In genomic region chr4:74627516-74627915, GRCh38 we compare ENCODE assay signal across 2 cellular contexts.
TF ChIP-seq lines count a peak whose summit lies in the region.

No MANE protein-coding gene starts in this region.

TF ChIP-seq in HCT116, 20 proteins besides CTCF, POLR2A, EP300 and RAD21:
- TF ChIP-seq POLR2AphosphoS5 (IDR thresholded peaks at IDR 0.05; ENCODE audit: low read depth, low read length) (peak; percentile 10; the same call in 1 of the 2 replicates), FOSL1 (IDR thresholded peaks at IDR 0.05; ENCODE audit: low read depth) (no peak)
- TF ChIP-seq, protein P1, sequence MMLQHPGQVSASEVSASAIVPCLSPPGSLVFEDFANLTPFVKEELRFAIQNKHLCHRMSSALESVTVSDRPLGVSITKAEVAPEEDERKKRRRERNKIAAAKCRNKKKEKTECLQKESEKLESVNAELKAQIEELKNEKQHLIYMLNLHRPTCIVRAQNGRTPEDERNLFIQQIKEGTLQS (IDR thresholded peaks at IDR 0.05) = no peak

TF ChIP-seq in K562, 482 proteins besides CTCF, POLR2A, EP300 and RAD21 (continues in another document):
- TF ChIP-seq, protein P1 (IDR thresholded peaks at IDR 0.05) = peak; percentile 81
- TF ChIP-seq, protein P1 (CRISPR knock-in tag; conservative IDR thresholded peaks at IDR 0.05) = no peak
- TF ChIP-seq, protein P2, sequence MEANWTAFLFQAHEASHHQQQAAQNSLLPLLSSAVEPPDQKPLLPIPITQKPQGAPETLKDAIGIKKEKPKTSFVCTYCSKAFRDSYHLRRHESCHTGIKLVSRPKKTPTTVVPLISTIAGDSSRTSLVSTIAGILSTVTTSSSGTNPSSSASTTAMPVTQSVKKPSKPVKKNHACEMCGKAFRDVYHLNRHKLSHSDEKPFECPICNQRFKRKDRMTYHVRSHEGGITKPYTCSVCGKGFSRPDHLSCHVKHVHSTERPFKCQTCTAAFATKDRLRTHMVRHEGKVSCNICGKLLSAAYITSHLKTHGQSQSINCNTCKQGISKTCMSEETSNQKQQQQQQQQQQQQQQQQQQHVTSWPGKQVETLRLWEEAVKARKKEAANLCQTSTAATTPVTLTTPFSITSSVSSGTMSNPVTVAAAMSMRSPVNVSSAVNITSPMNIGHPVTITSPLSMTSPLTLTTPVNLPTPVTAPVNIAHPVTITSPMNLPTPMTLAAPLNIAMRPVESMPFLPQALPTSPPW (CRISPR knock-in tag; IDR thresholded peaks at IDR 0.05) = no peak
- TF ChIP-seq ZNF408 (CRISPR knock-in tag; IDR thresholded peaks at IDR 0.05; ENCODE audit: low read depth) (no peak), GATA2 (CRISPR knock-in tag; IDR thresholded peaks at IDR 0.05) (no peak), IRF9 (tag; IDR thresholded peaks at IDR 0.05) (peak; percentile 61; the same call in 1 of the 2 replicates), STAT5B (CRISPR knock-in tag; IDR thresholded peaks at IDR 0.05) (no peak), ZC3H8 (IDR thresholded peaks at IDR 0.05) (no peak), NELFE (IDR thresholded peaks at IDR 0.05; ENCODE audit: insufficient read depth, insufficient read length) (no peak), CEBPB (tag; IDR thresholded peaks at IDR 0.05) (peak; percentile 88), FOXA1 (IDR thresholded peaks at IDR 0.05; ENCODE audit: borderline replicate concordance) (no peak), ZNF347 (CRISPR knock-in tag; IDR thresholded peaks at IDR 0.05; ENCODE audit: low read depth) (no peak), SIX5 (IDR thresholded peaks at IDR 0.05; ENCODE audit: borderline replicate concordance in 1 of 2, insufficient read depth in 1 of 2, low read depth in 1 of 2, low read length in 2 of 2) (no peak), ZNF507 (tag; conservative IDR thresholded peaks at IDR 0.05) (no peak), ETV5 (CRISPR knock-in tag; IDR thresholded peaks at IDR 0.05; ENCODE audit: low read depth) (no peak), POLR2H (tag; IDR thresholded peaks at IDR 0.05; ENCODE audit: low read depth) (no peak), ZEB2 (IDR thresholded peaks at IDR 0.05) (0 out of 2 replicates have a peak, but pooled peaks have one; percentile 26), ZNF764 (CRISPR knock-in tag; IDR thresholded peaks at IDR 0.05; ENCODE audit: low read depth) (no peak), PHF21A (IDR thresholded peaks at IDR 0.05; ENCODE audit: borderline replicate concordance, low read depth) (no peak), CEBPG (CRISPR knock-in tag; IDR thresholded peaks at IDR 0.05) (peak; percentile 68), CEBPG (tag; conservative IDR thresholded peaks at IDR 0.05 in 1 of 2, IDR thresholded peaks at IDR 0.05 in 1 of 2) (peak; percentile 87 to 91)
- TF ChIP-seq, protein P3, sequence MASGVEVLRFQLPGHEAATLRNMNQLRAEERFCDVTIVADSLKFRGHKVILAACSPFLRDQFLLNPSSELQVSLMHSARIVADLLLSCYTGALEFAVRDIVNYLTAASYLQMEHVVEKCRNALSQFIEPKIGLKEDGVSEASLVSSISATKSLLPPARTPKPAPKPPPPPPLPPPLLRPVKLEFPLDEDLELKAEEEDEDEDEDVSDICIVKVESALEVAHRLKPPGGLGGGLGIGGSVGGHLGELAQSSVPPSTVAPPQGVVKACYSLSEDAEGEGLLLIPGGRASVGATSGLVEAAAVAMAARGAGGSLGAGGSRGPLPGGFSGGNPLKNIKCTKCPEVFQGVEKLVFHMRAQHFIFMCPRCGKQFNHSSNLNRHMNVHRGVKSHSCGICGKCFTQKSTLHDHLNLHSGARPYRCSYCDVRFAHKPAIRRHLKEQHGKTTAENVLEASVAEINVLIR (CRISPR knock-in tag; IDR thresholded peaks at IDR 0.05) = no peak
- TF ChIP-seq, protein P4, sequence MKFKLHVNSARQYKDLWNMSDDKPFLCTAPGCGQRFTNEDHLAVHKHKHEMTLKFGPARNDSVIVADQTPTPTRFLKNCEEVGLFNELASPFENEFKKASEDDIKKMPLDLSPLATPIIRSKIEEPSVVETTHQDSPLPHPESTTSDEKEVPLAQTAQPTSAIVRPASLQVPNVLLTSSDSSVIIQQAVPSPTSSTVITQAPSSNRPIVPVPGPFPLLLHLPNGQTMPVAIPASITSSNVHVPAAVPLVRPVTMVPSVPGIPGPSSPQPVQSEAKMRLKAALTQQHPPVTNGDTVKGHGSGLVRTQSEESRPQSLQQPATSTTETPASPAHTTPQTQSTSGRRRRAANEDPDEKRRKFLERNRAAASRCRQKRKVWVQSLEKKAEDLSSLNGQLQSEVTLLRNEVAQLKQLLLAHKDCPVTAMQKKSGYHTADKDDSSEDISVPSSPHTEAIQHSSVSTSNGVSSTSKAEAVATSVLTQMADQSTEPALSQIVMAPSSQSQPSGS (CRISPR knock-in tag; IDR thresholded peaks at IDR 0.05) = no peak
- TF ChIP-seq, protein P5, sequence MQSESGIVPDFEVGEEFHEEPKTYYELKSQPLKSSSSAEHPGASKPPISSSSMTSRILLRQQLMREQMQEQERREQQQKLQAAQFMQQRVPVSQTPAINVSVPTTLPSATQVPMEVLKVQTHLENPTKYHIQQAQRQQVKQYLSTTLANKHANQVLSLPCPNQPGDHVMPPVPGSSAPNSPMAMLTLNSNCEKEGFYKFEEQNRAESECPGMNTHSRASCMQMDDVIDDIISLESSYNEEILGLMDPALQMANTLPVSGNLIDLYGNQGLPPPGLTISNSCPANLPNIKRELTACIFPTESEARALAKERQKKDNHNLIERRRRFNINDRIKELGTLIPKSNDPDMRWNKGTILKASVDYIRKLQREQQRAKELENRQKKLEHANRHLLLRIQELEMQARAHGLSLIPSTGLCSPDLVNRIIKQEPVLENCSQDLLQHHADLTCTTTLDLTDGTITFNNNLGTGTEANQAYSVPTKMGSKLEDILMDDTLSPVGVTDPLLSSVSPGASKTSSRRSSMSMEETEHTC (IDR thresholded peaks at IDR 0.05) = no peak
- TF ChIP-seq, protein P6, sequence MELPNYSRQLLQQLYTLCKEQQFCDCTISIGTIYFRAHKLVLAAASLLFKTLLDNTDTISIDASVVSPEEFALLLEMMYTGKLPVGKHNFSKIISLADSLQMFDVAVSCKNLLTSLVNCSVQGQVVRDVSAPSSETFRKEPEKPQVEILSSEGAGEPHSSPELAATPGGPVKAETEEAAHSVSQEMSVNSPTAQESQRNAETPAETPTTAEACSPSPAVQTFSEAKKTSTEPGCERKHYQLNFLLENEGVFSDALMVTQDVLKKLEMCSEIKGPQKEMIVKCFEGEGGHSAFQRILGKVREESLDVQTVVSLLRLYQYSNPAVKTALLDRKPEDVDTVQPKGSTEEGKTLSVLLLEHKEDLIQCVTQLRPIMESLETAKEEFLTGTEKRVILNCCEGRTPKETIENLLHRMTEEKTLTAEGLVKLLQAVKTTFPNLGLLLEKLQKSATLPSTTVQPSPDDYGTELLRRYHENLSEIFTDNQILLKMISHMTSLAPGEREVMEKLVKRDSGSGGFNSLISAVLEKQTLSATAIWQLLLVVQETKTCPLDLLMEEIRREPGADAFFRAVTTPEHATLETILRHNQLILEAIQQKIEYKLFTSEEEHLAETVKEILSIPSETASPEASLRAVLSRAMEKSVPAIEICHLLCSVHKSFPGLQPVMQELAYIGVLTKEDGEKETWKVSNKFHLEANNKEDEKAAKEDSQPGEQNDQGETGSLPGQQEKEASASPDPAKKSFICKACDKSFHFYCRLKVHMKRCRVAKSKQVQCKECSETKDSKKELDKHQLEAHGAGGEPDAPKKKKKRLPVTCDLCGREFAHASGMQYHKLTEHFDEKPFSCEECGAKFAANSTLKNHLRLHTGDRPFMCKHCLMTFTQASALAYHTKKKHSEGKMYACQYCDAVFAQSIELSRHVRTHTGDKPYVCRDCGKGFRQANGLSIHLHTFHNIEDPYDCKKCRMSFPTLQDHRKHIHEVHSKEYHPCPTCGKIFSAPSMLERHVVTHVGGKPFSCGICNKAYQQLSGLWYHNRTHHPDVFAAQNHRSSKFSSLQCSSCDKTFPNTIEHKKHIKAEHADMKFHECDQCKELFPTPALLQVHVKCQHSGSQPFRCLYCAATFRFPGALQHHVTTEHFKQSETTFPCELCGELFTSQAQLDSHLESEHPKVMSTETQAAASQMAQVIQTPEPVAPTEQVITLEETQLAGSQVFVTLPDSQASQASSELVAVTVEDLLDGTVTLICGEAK (IDR thresholded peaks at IDR 0.05) = no peak
- TF ChIP-seq, protein P6 (CRISPR knock-in tag; IDR thresholded peaks at IDR 0.05) = no peak
- TF ChIP-seq, protein P7, sequence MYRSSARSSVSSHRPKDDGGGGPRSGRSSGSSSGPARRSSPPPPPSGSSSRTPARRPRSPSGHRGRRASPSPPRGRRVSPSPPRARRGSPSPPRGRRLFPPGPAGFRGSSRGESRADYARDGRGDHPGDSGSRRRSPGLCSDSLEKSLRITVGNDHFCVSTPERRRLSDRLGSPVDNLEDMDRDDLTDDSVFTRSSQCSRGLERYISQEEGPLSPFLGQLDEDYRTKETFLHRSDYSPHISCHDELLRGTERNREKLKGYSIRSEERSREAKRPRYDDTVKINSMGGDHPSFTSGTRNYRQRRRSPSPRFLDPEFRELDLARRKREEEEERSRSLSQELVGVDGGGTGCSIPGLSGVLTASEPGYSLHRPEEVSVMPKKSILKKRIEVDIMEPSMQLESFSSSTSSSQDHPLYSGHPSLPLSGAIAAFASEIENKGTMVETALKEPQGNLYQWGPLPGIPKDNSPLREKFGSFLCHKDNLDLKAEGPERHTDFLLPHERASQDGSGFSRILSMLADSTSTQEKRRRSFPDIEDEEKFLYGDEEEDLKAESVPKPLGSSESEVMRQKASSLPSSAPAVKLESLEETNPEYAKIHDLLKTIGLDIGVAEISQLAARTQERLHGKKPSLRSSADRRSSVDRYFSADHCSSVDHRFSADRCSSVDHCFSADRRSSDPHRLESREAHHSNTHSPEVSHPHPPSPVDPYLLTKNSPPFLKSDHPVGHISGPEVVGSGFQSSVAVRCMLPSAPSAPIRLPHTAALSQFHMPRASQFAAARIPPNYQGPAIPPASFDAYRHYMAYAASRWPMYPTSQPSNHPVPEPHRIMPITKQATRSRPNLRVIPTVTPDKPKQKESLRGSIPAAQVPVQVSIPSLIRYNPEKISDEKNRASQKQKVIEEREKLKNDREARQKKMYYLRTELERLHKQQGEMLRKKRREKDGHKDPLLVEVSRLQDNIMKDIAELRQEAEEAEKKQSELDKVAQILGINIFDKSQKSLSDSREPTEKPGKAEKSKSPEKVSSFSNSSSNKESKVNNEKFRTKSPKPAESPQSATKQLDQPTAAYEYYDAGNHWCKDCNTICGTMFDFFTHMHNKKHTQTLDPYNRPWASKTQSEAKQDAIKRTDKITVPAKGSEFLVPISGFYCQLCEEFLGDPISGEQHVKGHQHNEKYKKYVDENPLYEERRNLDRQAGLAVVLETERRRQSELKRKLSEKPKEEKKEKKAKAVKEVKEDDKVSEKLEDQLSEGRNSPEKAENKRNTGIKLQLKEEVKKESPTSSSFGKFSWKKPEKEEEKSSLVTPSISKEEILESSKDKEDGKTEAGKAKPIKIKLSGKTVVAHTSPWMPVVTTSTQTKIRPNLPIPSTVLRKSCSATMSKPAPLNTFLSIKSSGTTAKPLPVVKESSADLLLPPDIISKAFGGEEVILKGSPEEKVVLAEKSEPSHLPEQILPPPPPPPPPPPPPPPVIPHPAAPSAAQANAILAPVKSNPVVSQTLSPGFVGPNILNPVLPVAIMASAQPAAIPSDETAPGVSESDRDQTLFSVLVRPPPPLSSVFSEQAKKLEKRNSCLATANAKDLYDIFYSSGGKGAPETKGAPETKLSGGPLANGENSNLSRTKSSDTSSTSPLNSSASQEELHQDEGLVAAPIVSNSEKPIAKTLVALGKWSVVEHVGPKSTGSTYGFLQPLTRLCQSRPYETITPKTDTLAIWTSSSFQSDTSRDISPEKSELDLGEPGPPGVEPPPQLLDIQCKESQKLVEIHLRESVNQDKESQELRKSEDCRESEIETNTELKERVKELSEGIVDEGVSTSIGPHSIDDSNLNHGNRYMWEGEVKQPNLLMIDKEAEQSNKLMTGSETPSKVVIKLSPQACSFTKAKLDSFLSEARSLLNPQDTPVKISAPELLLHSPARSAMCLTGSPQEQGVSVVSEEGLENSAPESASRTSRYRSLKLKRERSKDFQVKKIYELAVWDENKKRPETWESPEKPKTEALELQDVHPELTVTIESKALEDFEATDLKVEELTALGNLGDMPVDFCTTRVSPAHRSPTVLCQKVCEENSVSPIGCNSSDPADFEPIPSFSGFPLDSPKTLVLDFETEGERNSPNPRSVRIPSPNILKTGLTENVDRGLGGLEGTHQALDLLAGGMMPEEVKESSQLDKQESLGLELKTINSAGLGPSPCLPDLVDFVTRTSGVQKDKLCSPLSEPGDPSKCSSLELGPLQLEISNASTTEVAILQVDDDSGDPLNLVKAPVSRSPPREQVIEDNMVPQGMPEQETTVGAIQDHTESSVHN (IDR thresholded peaks at IDR 0.05; ENCODE audit: borderline replicate concordance in 1 of 2, low read depth in 1 of 2) = no peak
